ENCODE assay signal across 13 cellular contexts in genomic region chrX:149198980-149199732, GRCh38.
DNase-seq lines count a peak whose midpoint lies in the region; ATAC-seq and TF ChIP-seq lines count a peak whose summit lies in the region.
"Had no signal": no experiment of that assay in that cellular context is flagged by ENCODE, and none has a peak within 500 bp of the region (broad histone marks: within the 10 kb centered on the region; RNA-seq: fewer than 3 reads in every experiment).

No MANE protein-coding gene starts in this region.

- H3K4me3 Mint-ChIP-seq in T-helper 2 cell treated with Interferon-gamma antibody and Interleukin-4, amounts not matched to agents 5 μg/mL and 100 μg/mL, for 36 hours, result no peak overlapping the region
- H3K4me3 Mint-ChIP-seq in activated T-helper 2 cell treated with anti-CD3 and anti-CD28 coated beads, Interferon-gamma antibody, Interleukin-2, Interleukin-4, amounts not matched to agents 10 μg/mL and 5 μg/mL and 100 μg/mL, durations not matched to agents 14 hours and 24 hours and 36 hours (ENCODE audit: low read depth), result no peak overlapping the region

- H3K27ac ChIP-seq in foreskin keratinocyte, result no peak overlapping the region
- H3K27ac ChIP-seq: 22Rv1, suprapubic skin had no signal

- no peak for TF ChIP-seq CTCF in foreskin keratinocyte (conservative IDR thresholded peaks at IDR 0.05)

- no peaks in the 10 kb centered on the region for H3K27me3 ChIP-seq in foreskin keratinocyte
- H3K27me3 ChIP-seq: suprapubic skin had no signal

- intact Hi-C loops in activated T-helper 2 cell treated with anti-CD3 and anti-CD28 coated beads, Interferon-gamma antibody, Interleukin-2, Interleukin-4, amounts not matched to agents 10 μg/mL and 5 μg/mL and 100 μg/mL, durations not matched to agents 14 hours and 24 hours and 36 hours (cut with micrococcal nuclease), result loop anchor here (1.0 to 2.0 kb wide), 3 partner anchors 69 to 916 kb away; no protein-coding TSS in a partner anchor

- H3K27me3 Mint-ChIP-seq in T-helper 2 cell treated with Interferon-gamma antibody and Interleukin-4, amounts not matched to agents 5 μg/mL and 100 μg/mL, for 36 hours (ENCODE audit: low read depth), result no peaks in the 10 kb centered on the region
- H3K27me3 Mint-ChIP-seq in activated T-helper 2 cell treated with anti-CD3 and anti-CD28 coated beads, Interferon-gamma antibody, Interleukin-2, Interleukin-4, amounts not matched to agents 10 μg/mL and 5 μg/mL and 100 μg/mL, durations not matched to agents 14 hours and 24 hours and 36 hours (ENCODE audit: low read depth), result no peaks in the 10 kb centered on the region

- peaks cover 4% of the 10 kb centered on the region for H3K9me3 Mint-ChIP-seq in T-helper 2 cell treated with Interferon-gamma antibody and Interleukin-4, amounts not matched to agents 5 μg/mL and 100 μg/mL, for 36 hours
- H3K9me3 Mint-ChIP-seq in activated T-helper 2 cell treated with anti-CD3 and anti-CD28 coated beads, Interferon-gamma antibody, Interleukin-2, Interleukin-4, amounts not matched to agents 10 μg/mL and 5 μg/mL and 100 μg/mL, durations not matched to agents 14 hours and 24 hours and 36 hours, result peaks cover 12% of the 10 kb centered on the region

- ATAC-seq in GM19324 (IDR thresholded peaks at IDR 0.05; ENCODE audit: low FRiP score, unreplicated experiment) (peak; percentile 56), HG02884 (IDR thresholded peaks at IDR 0.05; ENCODE audit: unreplicated experiment) (peak; percentile 72), HG02970 (IDR thresholded peaks at IDR 0.05; ENCODE audit: low FRiP score, unreplicated experiment) (no peak), foreskin keratinocyte (no peak)

- DNase-seq in T-helper 2 cell treated with Interferon-gamma antibody and Interleukin-4, amounts not matched to agents 5 μg/mL and 100 μg/mL, for 36 hours (ENCODE audit: low spot score), result peak; percentile 54
- no peak for DNase-seq in T-helper 2 cell
- no peak for DNase-seq in activated T-helper 2 cell treated with anti-CD3 and anti-CD28 coated beads, Interferon-gamma antibody, Interleukin-2, Interleukin-4, amounts not matched to agents 10 μg/mL and 5 μg/mL and 100 μg/mL, durations not matched to agents 14 hours and 24 hours and 36 hours (ENCODE audit: low spot score)
- DNase-seq in MV-4-11 (lab: John Stamatoyannopoulos, UW), result no peak
- no peak for DNase-seq in foreskin keratinocyte
- DNase-seq: NCI-H1417, NCI-H524 treated with DMSO at 0.1 percent for 48 hours, SHP77 treated with DMSO at 0.1 percent for 48 hours had no signal

- no peaks in the 10 kb centered on the region for H3K4me1 ChIP-seq in foreskin keratinocyte
- H3K4me1 ChIP-seq: suprapubic skin had no signal

- no peaks in the 10 kb centered on the region for H3K4me1 Mint-ChIP-seq in T-helper 2 cell treated with Interferon-gamma antibody and Interleukin-4, amounts not matched to agents 5 μg/mL and 100 μg/mL, for 36 hours (ENCODE audit: low read depth)
- H3K4me1 Mint-ChIP-seq in activated T-helper 2 cell treated with anti-CD3 and anti-CD28 coated beads, Interferon-gamma antibody, Interleukin-2, Interleukin-4, amounts not matched to agents 10 μg/mL and 5 μg/mL and 100 μg/mL, durations not matched to agents 14 hours and 24 hours and 36 hours (ENCODE audit: low read depth), result peaks cover 15% of the 10 kb centered on the region

- no peaks in the 10 kb centered on the region for H3K36me3 Mint-ChIP-seq in T-helper 2 cell treated with Interferon-gamma antibody and Interleukin-4, amounts not matched to agents 5 μg/mL and 100 μg/mL, for 36 hours (ENCODE audit: low read depth)
- no peaks in the 10 kb centered on the region for H3K36me3 Mint-ChIP-seq in activated T-helper 2 cell treated with anti-CD3 and anti-CD28 coated beads, Interferon-gamma antibody, Interleukin-2, Interleukin-4, amounts not matched to agents 10 μg/mL and 5 μg/mL and 100 μg/mL, durations not matched to agents 14 hours and 24 hours and 36 hours (ENCODE audit: low read depth)

- no peak overlapping the region for H3K27ac Mint-ChIP-seq in T-helper 2 cell treated with Interferon-gamma antibody and Interleukin-4, amounts not matched to agents 5 μg/mL and 100 μg/mL, for 36 hours
- H3K27ac Mint-ChIP-seq in activated T-helper 2 cell treated with anti-CD3 and anti-CD28 coated beads, Interferon-gamma antibody, Interleukin-2, Interleukin-4, amounts not matched to agents 10 μg/mL and 5 μg/mL and 100 μg/mL, durations not matched to agents 14 hours and 24 hours and 36 hours, result peak overlapping the region; percentile 76

Comparison
In these comparisons a context has a peak if more than half of its experiments do, and no peak if none do; other contexts are left out.
1. ATAC-seq: peak in GM19324 (single experiment) and HG02884 (single experiment); none in HG02970 (single experiment) and foreskin keratinocyte (single experiment).